Comparison of ENCODE assay signal across 9 cellular contexts in the genomic region with DNA sequence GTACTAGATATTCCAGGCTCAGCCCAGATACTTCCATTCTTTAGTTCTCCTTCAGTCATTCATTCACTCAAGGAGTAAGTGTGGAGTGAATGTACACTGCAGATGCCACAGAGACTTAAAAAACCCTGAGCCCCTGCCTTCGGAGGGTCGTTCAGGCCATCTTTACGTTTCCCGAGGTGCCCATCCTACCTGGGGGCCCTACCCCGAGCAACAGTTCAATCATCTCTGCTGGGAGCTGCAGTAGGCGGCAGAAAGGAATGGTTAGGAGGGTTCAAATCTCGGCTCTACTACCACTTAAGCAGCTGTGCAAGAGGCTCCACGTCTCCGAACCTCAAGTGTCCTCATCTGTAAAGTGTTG. TPM values are rescaled to one million over a fixed set of nuclear protein-coding genes. Genes with fewer than 3 reads are reported as not detected.
DNase-seq lines count a peak whose midpoint lies in the region; ATAC-seq, FAIRE-seq and TF ChIP-seq lines count a peak whose summit lies in the region.
"Had no signal": no experiment of that assay in that cellular context is flagged by ENCODE, and none has a peak within 500 bp of the region (broad histone marks: within the 10 kb centered on the region; RNA-seq: fewer than 3 reads in every experiment).

No MANE protein-coding gene starts in this region.

- H3K36me3 Mint-ChIP-seq in activated CD8-positive, alpha-beta memory T cell treated with anti-CD3 and anti-CD28 coated beads, Interleukin-2, amount 10 ng/mL, durations not matched to agents 7 days and 5 days = peaks cover 2% of the 10 kb centered on the region

- H3K27ac ChIP-seq in adrenal gland (peak overlapping the region in 4 of 5 donors; percentile 86 to 90 (median 87)), HepG2 (ENCODE audit: extremely low read length, insufficient read depth, low read length) (peak overlapping the region; percentile 90), tibial artery (peak overlapping the region; percentile 88 to 89)

- FAIRE-seq in HepG2 (lab: Jason Lieb, UNC) = no peak

- peaks cover 43% of the 10 kb centered on the region for H3K79me2 ChIP-seq in HepG2 (ENCODE audit: insufficient read depth, low read length)

- peaks cover 14% of the 10 kb centered on the region for H4K20me1 ChIP-seq in HepG2 (ENCODE audit: insufficient read depth, low read length)

- ATAC-seq in activated CD8-positive, alpha-beta memory T cell treated with anti-CD3 and anti-CD28 coated beads, Interleukin-2, amount 10 ng/mL, durations not matched to agents 7 days and 5 days = peak; percentile 1
- ATAC-seq in HepG2 (no peak), GM21529 (IDR thresholded peaks at IDR 0.05; ENCODE audit: unreplicated experiment) (no peak), GM21576 (IDR thresholded peaks at IDR 0.05; ENCODE audit: unreplicated experiment) (no peak)

- H3K27me3 ChIP-seq in adrenal gland = no peaks in the 10 kb centered on the region
- no peaks in the 10 kb centered on the region; a peak in 1 of 5 replicates for H3K27me3 ChIP-seq in HepG2 (ENCODE audit: control insufficient read depth in 1 of 2, insufficient read depth in 2 of 2, low read length in 2 of 2)
- H3K27me3 ChIP-seq in tibial artery = no peaks in the 10 kb centered on the region

- H3K9me3 Mint-ChIP-seq in activated CD8-positive, alpha-beta memory T cell treated with anti-CD3 and anti-CD28 coated beads, Interleukin-2, amount 10 ng/mL, durations not matched to agents 7 days and 5 days (ENCODE audit: low read depth) = no peaks in the 10 kb centered on the region

- TF ChIP-seq EP300 in HepG2 (IDR thresholded peaks at IDR 0.05; ENCODE audit: low read depth in 2 of 2, low read length in 2 of 2) (no peak), HepG2 (CRISPR knock-in tag; IDR thresholded peaks at IDR 0.05; ENCODE audit: borderline replicate concordance) (no peak)

- H3K9ac ChIP-seq in HepG2 (ENCODE audit: insufficient read depth, low read depth, low read length) = peak overlapping the region; percentile 100

- CTCF ChIA-PET in activated CD8-positive, alpha-beta memory T cell treated with anti-CD3 and anti-CD28 coated beads, Interleukin-2, amount 10 ng/mL, durations not matched to agents 7 days and 5 days (lab: Charles Lee) = interaction anchor here (0.8 to 3.2 kb wide), 15 partner anchors 10 to 816 kb away, joined by 3 to 30 read pairs (median 5); a partner anchor contains a TSS
- CTCF ChIA-PET in HepG2 (lab: Yijun Ruan, JAX; ENCODE audit: low intra/inter-chr PET ratio, low total read pairs) = no interaction called here

- no peak overlapping the region for H2AFZ ChIP-seq in HepG2 (ENCODE audit: low read length)

- intact Hi-C loops in adrenal gland (cut with DNase I) = no loop called here
- intact Hi-C loops in HepG2 (cut with micrococcal nuclease; ENCODE audit: unreplicated experiment) = no loop called here
- intact Hi-C loops in tibial artery (cut with DNase I; ENCODE audit: low total_unique reads) = no loop called here

- peak overlapping the region; percentile 77 to 96 (median 94) for H3K4me3 ChIP-seq in adrenal gland
- peak overlapping the region; percentile 90 to 95 (median 93) for H3K4me3 ChIP-seq in HepG2 (replicated peaks in 1 of 3; ENCODE audit: insufficient read depth in 1 of 3, low read depth in 2 of 3, low read length in 3 of 3)
- H3K4me3 ChIP-seq in tibial artery = peak overlapping the region; percentile 89 to 99

- H3K4me1 Mint-ChIP-seq in activated CD8-positive, alpha-beta memory T cell treated with anti-CD3 and anti-CD28 coated beads, Interleukin-2, amount 10 ng/mL, durations not matched to agents 7 days and 5 days = peaks cover 24% of the 10 kb centered on the region

- H3K4me2 ChIP-seq in HepG2 (ENCODE audit: low read depth, low read length) = peak overlapping the region; percentile 70

- TF ChIP-seq RAD21 in HepG2 (CRISPR knock-in tag; IDR thresholded peaks at IDR 0.05) = no peak

- POLR2A ChIA-PET in HepG2 (lab: Yijun Ruan, JAX) = interaction anchor here (1.0 to 1.2 kb wide), 2 partner anchors 24 to 418 kb away, joined by 3 to 5 read pairs; no protein-coding TSS in a partner anchor

- TF ChIP-seq POLR2A in adrenal gland (IDR thresholded peaks at IDR 0.05) (no peak), HepG2 (IDR thresholded peaks at IDR 0.05; ENCODE audit: insufficient read depth in 1 of 2, low read depth in 2 of 2, low read length in 2 of 2) (no peak)

- no peaks in the 10 kb centered on the region for H3K9me3 ChIP-seq in adrenal gland (replicated peaks in 1 of 3)
- H3K9me3 ChIP-seq in HepG2 (ENCODE audit: low read length) = no peaks in the 10 kb centered on the region
- H3K9me3 ChIP-seq in tibial artery = no peaks in the 10 kb centered on the region

- in situ Hi-C loops in HepG2 (cut with HindIII; ENCODE audit: extremely low pct_ligation_motif_present, low pct_unique_long_range_greater_than_20kb) = no loop called here

- DNase-seq in activated CD8-positive, alpha-beta memory T cell treated with anti-CD3 and anti-CD28 coated beads, Interleukin-2, amount 10 ng/mL, durations not matched to agents 7 days and 5 days = no peak
- no peak for DNase-seq in activated CD8-positive, alpha-beta memory T cell treated with anti-CD3 and anti-CD28 coated beads, Interleukin-2, amount 50 U/mL, for 4 hours
- DNase-seq in adrenal gland (no peak), HepG2 (ENCODE audit: low spot score) (no peak), tibial artery (no peak), SHP77 (lab: John Stamatoyannopoulos, UW) (no peak)

- H3K27ac Mint-ChIP-seq in activated CD8-positive, alpha-beta memory T cell treated with anti-CD3 and anti-CD28 coated beads, Interleukin-2, amount 10 ng/mL, durations not matched to agents 7 days and 5 days = peak overlapping the region; percentile 85

- H3K27me3 Mint-ChIP-seq in activated CD8-positive, alpha-beta memory T cell treated with anti-CD3 and anti-CD28 coated beads, Interleukin-2, amount 10 ng/mL, durations not matched to agents 7 days and 5 days = peaks cover 5% of the 10 kb centered on the region

- BruUV-seq in HepG2 (replicated peaks; lab: Mats Ljungman, UMichigan) = no TSS peak

- peaks cover 9 to 11% of the 10 kb centered on the region in 2 donors for H3K4me1 ChIP-seq in adrenal gland (replicated peaks in 1 of 2)
- H3K4me1 ChIP-seq in HepG2 (ENCODE audit: insufficient read depth, low read length) = peaks cover 56% of the 10 kb centered on the region
- H3K4me1 ChIP-seq in tibial artery = peaks cover 0 to 35% (median 18%) of the 10 kb centered on the region in 4 donors

- H3K36me3 ChIP-seq in adrenal gland (replicated peaks in 1 of 2) (peaks cover 0 to 31% of the 10 kb centered on the region in 2 donors), HepG2 (replicated peaks in 1 of 2; ENCODE audit: control insufficient read depth in 1 of 2, insufficient read depth in 2 of 2, low read length in 2 of 2) (peaks cover 13 to 31% of the 10 kb centered on the region in 2 experiments), tibial artery (peaks cover 30 to 39% (median 30%) of the 10 kb centered on the region in 3 donors)

- TF ChIP-seq CTCF in adrenal gland (IDR thresholded peaks at IDR 0.05) (no peak), HepG2 (CRISPR knock-in tag; IDR thresholded peaks at IDR 0.05) (no peak), tibial artery (IDR thresholded peaks at IDR 0.05) (no peak)

- 0 to 2% (median 0%) methylated on average over 4 to 9 of the region's 9 CpGs for WGBS in adrenal gland, 4 donors
- 0% methylated on average over 5 of the region's 9 CpGs for WGBS in HepG2 (ENCODE audit: low lambda C conversion rate)

- H3K4me3 Mint-ChIP-seq in activated CD8-positive, alpha-beta memory T cell treated with anti-CD3 and anti-CD28 coated beads, Interleukin-2, amount 10 ng/mL, durations not matched to agents 7 days and 5 days = peak overlapping the region; percentile 90

RNA-seq across cellular contexts. Expression of a gene that starts 0.6 kb away (rescaled TPM):
- total RNA-seq in activated CD8-positive, alpha-beta memory T cell treated with anti-CD3 and anti-CD28 coated beads, Interleukin-2, amount 10 ng/mL, durations not matched to agents 7 days and 5 days = 100 to 1,000 TPM in 1 of 2 experiments, 10 to 100 TPM in 1; 87.2 to 101 TPM
- total RNA-seq in adrenal gland = 100 to 1,000 TPM in 3 of 8 donors, 10 to 100 TPM in 5; 76.2 to 166 (median 96.0) TPM
- 100 to 1,000 TPM in 1 of 3 donors, 10 to 100 TPM in 2; 61.0 to 146 (median 70.8) TPM for polyA plus RNA-seq in adrenal gland
- 391 and 418 TPM in 2 replicates for total RNA-seq in HepG2 (2016; rRNA removed; fragmentation: Illumina TruSeq; extraction: Trizol)
- total RNA-seq in HepG2 (2016; cell fraction: cytosol; rRNA removed; fragmentation: Illumina TruSeq; extraction: Trizol; ENCODE audit: low read depth) = 232 and 239 TPM in 2 replicates
- 366 and 400 TPM in 2 replicates for total RNA-seq in HepG2 (2016; cell fraction: insoluble cytoplasmic fraction; rRNA removed; fragmentation: Illumina TruSeq; extraction: Trizol)
- total RNA-seq in HepG2 (2016; cell fraction: membrane; rRNA removed; fragmentation: Illumina TruSeq; extraction: Trizol) = 335 TPM in 2 replicates
- 176 and 181 TPM in 2 replicates for total RNA-seq in HepG2 (2016; cell fraction: nucleus; rRNA removed; fragmentation: Illumina TruSeq; extraction: Trizol)
- polyA plus RNA-seq in HepG2 (2011; rRNA removed) = 266 and 288 TPM in 2 replicates
- polyA plus RNA-seq in HepG2 (2011; cell fraction: cytosol; rRNA removed) = 264 and 374 TPM in 2 replicates
- polyA plus RNA-seq in HepG2 (2011; cell fraction: nucleus; rRNA removed) = 204 and 219 TPM in 2 replicates
- 224 and 231 TPM in 2 replicates for polyA plus RNA-seq in HepG2 (2012)
- polyA plus RNA-seq in HepG2 (2016; cell fraction: cytosol; fragmentation: Illumina TruSeq; extraction: Trizol; ENCODE audit: low read depth) = 171 and 195 TPM in 2 replicates
- polyA plus RNA-seq in HepG2 (2016; cell fraction: insoluble cytoplasmic fraction; fragmentation: Illumina TruSeq; extraction: Trizol; ENCODE audit: low read depth) = 327 and 374 TPM in 2 replicates
- polyA plus RNA-seq in HepG2 (2016; cell fraction: membrane; fragmentation: Illumina TruSeq; extraction: Trizol; ENCODE audit: low read depth) = 204 and 212 TPM in 2 replicates
- polyA plus RNA-seq in HepG2 (2016; cell fraction: nucleus; fragmentation: Illumina TruSeq; extraction: Trizol; ENCODE audit: insufficient read depth, low read depth) = 222 and 239 TPM in 2 replicates
- polyA minus RNA-seq in HepG2 (2011; rRNA and poly(A)+ RNA removed; ENCODE audit: low replicate concordance) = 289 and 526 TPM in 2 replicates
- 174 and 198 TPM in 2 replicates for polyA minus RNA-seq in HepG2 (2011; cell fraction: cytosol; rRNA and poly(A)+ RNA removed)
- polyA minus RNA-seq in HepG2 (2011; cell fraction: nucleus; rRNA and poly(A)+ RNA removed) = 192 and 208 TPM in 2 replicates

RNA-seq across cellular contexts. Expression of a gene that starts 27.6 kb away (rescaled TPM):
- total RNA-seq in activated CD8-positive, alpha-beta memory T cell treated with anti-CD3 and anti-CD28 coated beads, Interleukin-2, amount 10 ng/mL, durations not matched to agents 7 days and 5 days = under 1 TPM in 1 of 2 experiments, not detected in 1; 0.77 TPM
- total RNA-seq in adrenal gland (under 1 TPM in 2 of 8 donors, not detected in 6; 0.70 to 0.97 TPM), HepG2 (2016; rRNA removed; fragmentation: Illumina TruSeq; extraction: Trizol) (0.09 TPM in 1 of 2 replicates, not detected in the other)
- polyA plus RNA-seq in adrenal gland (1 to 10 TPM in 2 of 3 donors, not detected in 1; 1.1 to 2.2 TPM), HepG2 (2011; rRNA removed) (not detected in 2 replicates)
- 0.71 TPM in 1 of 2 replicates, not detected in the other for total RNA-seq in HepG2 (2016; cell fraction: cytosol; rRNA removed; fragmentation: Illumina TruSeq; extraction: Trizol; ENCODE audit: low read depth)
- 0.22 TPM in 1 of 2 replicates, not detected in the other for total RNA-seq in HepG2 (2016; cell fraction: insoluble cytoplasmic fraction; rRNA removed; fragmentation: Illumina TruSeq; extraction: Trizol)
- total RNA-seq in HepG2 (2016; cell fraction: membrane; rRNA removed; fragmentation: Illumina TruSeq; extraction: Trizol) = not detected in 2 replicates
- not detected in 2 replicates for total RNA-seq in HepG2 (2016; cell fraction: nucleus; rRNA removed; fragmentation: Illumina TruSeq; extraction: Trizol)
- not detected in 2 replicates for polyA plus RNA-seq in HepG2 (2011; cell fraction: cytosol; rRNA removed)
- 0.19 and 0.24 TPM in 2 replicates for polyA plus RNA-seq in HepG2 (2011; cell fraction: nucleus; rRNA removed)
- polyA plus RNA-seq in HepG2 (2012) = 0.59 TPM in 1 of 2 replicates, not detected in the other
- not detected in 2 replicates for polyA plus RNA-seq in HepG2 (2016; cell fraction: cytosol; fragmentation: Illumina TruSeq; extraction: Trizol; ENCODE audit: low read depth)
- not detected in 2 replicates for polyA plus RNA-seq in HepG2 (2016; cell fraction: insoluble cytoplasmic fraction; fragmentation: Illumina TruSeq; extraction: Trizol; ENCODE audit: low read depth)
- not detected in 2 replicates for polyA plus RNA-seq in HepG2 (2016; cell fraction: membrane; fragmentation: Illumina TruSeq; extraction: Trizol; ENCODE audit: low read depth)
- polyA plus RNA-seq in HepG2 (2016; cell fraction: nucleus; fragmentation: Illumina TruSeq; extraction: Trizol; ENCODE audit: insufficient read depth, low read depth) = 0.80 and 2.1 TPM in 2 replicates
- 0.21 TPM in 1 of 2 replicates, not detected in the other for polyA minus RNA-seq in HepG2 (2011; rRNA and poly(A)+ RNA removed; ENCODE audit: low replicate concordance)
- not detected in 2 replicates for polyA minus RNA-seq in HepG2 (2011; cell fraction: cytosol; rRNA and poly(A)+ RNA removed)
- polyA minus RNA-seq in HepG2 (2011; cell fraction: nucleus; rRNA and poly(A)+ RNA removed) = 0.87 TPM in 1 of 2 replicates, not detected in the other
- total RNA-seq: G401 had no signal
